ENCODE assay signal across 23 cellular contexts in genomic region chr16:24683847-24684493, GRCh38. TPM values are rescaled to one million over a fixed set of nuclear protein-coding genes. Genes with fewer than 3 reads are reported as not detected.
DNase-seq lines count a peak whose midpoint lies in the region; ATAC-seq, FAIRE-seq and TF ChIP-seq lines count a peak whose summit lies in the region.
"Had no signal": no experiment of that assay in that cellular context is flagged by ENCODE, and none has a peak within 500 bp of the region (broad histone marks: within the 10 kb centered on the region; RNA-seq: fewer than 3 reads in every experiment).

No MANE protein-coding gene starts in this region.

- no peak for TF ChIP-seq CTCF in heart right ventricle (IDR thresholded peaks at IDR 0.05)
- no peak for TF ChIP-seq CTCF in H1 (IDR thresholded peaks at IDR 0.05; ENCODE audit: control extremely low read depth in 1 of 3, insufficient read depth in 1 of 3, low read depth in 1 of 3, low read length in 3 of 3)
- TF ChIP-seq CTCF in osteocyte (IDR thresholded peaks at IDR 0.05) = no peak
- no peak for TF ChIP-seq CTCF in chondrocyte (IDR thresholded peaks at IDR 0.05)

- H3K56ac ChIP-seq in H1 (replicated peaks; ENCODE audit: insufficient read length, low read depth, low read length) = no peak overlapping the region

- no peak overlapping the region for H2BK15ac ChIP-seq in H1 (ENCODE audit: low read length)

- no peak overlapping the region for H2BK5ac ChIP-seq in H1 (ENCODE audit: low read depth, low read length)

- POLR2A ChIA-PET in H1 (lab: Charles Lee; ENCODE audit: partially characterized antibody) = interaction anchor here (0.8 to 1.6 kb wide), 6 partner anchors 14 to 143 kb away, joined by 3 to 5 read pairs (median 4); no protein-coding TSS in a partner anchor

- H3K27me3 ChIP-seq in heart right ventricle (no peaks in the 10 kb centered on the region), NT2/D1 (ENCODE audit: insufficient read depth, insufficient read length) (no peaks in the 10 kb centered on the region), H1 (replicated peaks in 1 of 4; ENCODE audit: control insufficient read depth in 3 of 4, extremely low read depth in 1 of 4, insufficient read depth in 3 of 4, low read length in 3 of 4) (no peaks in the 10 kb centered on the region)

- H3K79me1 ChIP-seq in H1 (ENCODE audit: low read depth, low read length) = no peaks in the 10 kb centered on the region

- no peak overlapping the region for H3K27ac ChIP-seq in heart right ventricle
- no peak overlapping the region for H3K27ac ChIP-seq in H1 (ENCODE audit: low read depth, low read length)
- H3K27ac ChIP-seq: 22Rv1 had no signal

- H3K4me3 Mint-ChIP-seq in osteocyte (ENCODE audit: unreplicated experiment) (no peak overlapping the region), chondrocyte (ENCODE audit: unreplicated experiment) (no peak overlapping the region)

- no peaks in the 10 kb centered on the region for H3K36me3 ChIP-seq in heart right ventricle
- no peaks in the 10 kb centered on the region for H3K36me3 ChIP-seq in NT2/D1 (ENCODE audit: insufficient read depth, insufficient read length, low read length)
- H3K36me3 ChIP-seq in H1 (ENCODE audit: control insufficient read depth in 2 of 4, insufficient read depth in 4 of 4, low read length in 3 of 4) = no peaks in the 10 kb centered on the region

- H3K36me3 Mint-ChIP-seq in osteocyte (ENCODE audit: unreplicated experiment) (no peaks in the 10 kb centered on the region), chondrocyte (ENCODE audit: low read depth) (no peaks in the 10 kb centered on the region)

- H3K23ac ChIP-seq in H1 (ENCODE audit: insufficient read length) = no peak overlapping the region

- H3K14ac ChIP-seq in H1 (ENCODE audit: insufficient read length) = no peak overlapping the region

- 0 out of 2 replicates have a peak overlapping the region, but pooled peaks have one; percentile 2 for H2BK20ac ChIP-seq in H1 (ENCODE audit: low read length)

- intact Hi-C loops in cardiac septum (cut with DNase I) = no loop called here
- intact Hi-C loops in heart right ventricle (cut with DNase I) = loop anchor here in 4 of 10 donors (10.0 kb wide), 2 partner anchors 99 to 169 kb away; no protein-coding TSS in a partner anchor

- no peak overlapping the region for H2AFZ ChIP-seq in H1 (ENCODE audit: low read length)

- H2BK120ac ChIP-seq in H1 (replicated peaks; ENCODE audit: low read depth, low read length) = no peak overlapping the region

- H2BK12ac ChIP-seq in H1 (ENCODE audit: low read depth, low read length) = 0 out of 2 replicates have a peak overlapping the region, but pooled peaks have one; percentile 34

- TF ChIP-seq POLR2A in H1 (IDR thresholded peaks at IDR 0.05; ENCODE audit: control extremely low read depth in 1 of 2, low read depth in 2 of 2, low read length in 2 of 2) = no peak
- TF ChIP-seq POLR2A in GM18505 (IDR thresholded peaks at IDR 0.05; ENCODE audit: borderline replicate concordance, extremely low read depth, insufficient read depth, insufficient read length) = no peak

- H3K4me1 ChIP-seq in heart right ventricle = peaks cover 0 to 16% (median 8%) of the 10 kb centered on the region in 9 donors
- peaks cover 2% of the 10 kb centered on the region for H3K4me1 ChIP-seq in NT2/D1 (ENCODE audit: insufficient read depth, insufficient read length)
- peaks cover 1 to 17% (median 6%) of the 10 kb centered on the region in 4 experiments; a peak in 6 of 7 replicates for H3K4me1 ChIP-seq in H1 (replicated peaks in 1 of 4; ENCODE audit: control insufficient read depth in 3 of 4, insufficient read depth in 4 of 4, low read length in 3 of 4)

- no peak overlapping the region for H3K4ac ChIP-seq in H1 (replicated peaks; ENCODE audit: insufficient read length, low read depth, low read length)

- H2AK5ac ChIP-seq in H1 (ENCODE audit: low read depth, low read length) = no peak overlapping the region

- H3K23me2 ChIP-seq in H1 (ENCODE audit: low read depth, low read length) = no peaks in the 10 kb centered on the region

- no peak for TF ChIP-seq RAD21 in H1 (IDR thresholded peaks at IDR 0.05 in 1 of 2, conservative IDR thresholded peaks at IDR 0.05 in 1 of 2; ENCODE audit: low read depth in 2 of 2, low read length in 2 of 2)

- TF ChIP-seq EP300 in H1 (IDR thresholded peaks at IDR 0.05; ENCODE audit: borderline replicate concordance in 1 of 2, low read depth in 2 of 2, low read length in 2 of 2) = no peak

- FAIRE-seq in H1 (lab: Jason Lieb, UNC) = no peak

- H4K91ac ChIP-seq in H1 (replicated peaks; ENCODE audit: insufficient read length, low read length) = no peak overlapping the region

- no peak overlapping the region for H3K18ac ChIP-seq in H1 (ENCODE audit: extremely low read depth, low read length)

- H3K4me1 Mint-ChIP-seq in osteocyte (ENCODE audit: unreplicated experiment) = peaks cover 29% of the 10 kb centered on the region
- H3K4me1 Mint-ChIP-seq in chondrocyte (ENCODE audit: low read depth) = peaks cover 32% of the 10 kb centered on the region

- no peaks in the 10 kb centered on the region for H3K9me3 Mint-ChIP-seq in osteocyte (ENCODE audit: unreplicated experiment)
- no peaks in the 10 kb centered on the region for H3K9me3 Mint-ChIP-seq in chondrocyte (ENCODE audit: low read depth)

- no peak overlapping the region for H3K4me3 ChIP-seq in heart right ventricle
- H3K4me3 ChIP-seq in NT2/D1 (ENCODE audit: insufficient read length, low read depth) = no peak overlapping the region
- no peak overlapping the region for H3K4me3 ChIP-seq in H1 (ENCODE audit: extremely low read depth in 1 of 4, insufficient read depth in 2 of 4, low read depth in 3 of 4, low read length in 4 of 4)

- H3K27me3 Mint-ChIP-seq in osteocyte (ENCODE audit: unreplicated experiment) (no peaks in the 10 kb centered on the region), chondrocyte (ENCODE audit: low read depth) (no peaks in the 10 kb centered on the region)

- DNase-seq in cardiac septum (ENCODE audit: low spot score) (peak; percentile 24), heart right ventricle (no peak), NT2/D1 (ENCODE audit: low read depth, low spot score) (peak; percentile 64), H1 (ENCODE audit: low read depth in 1 of 2, low spot score in 2 of 2) (no peak), osteocyte (ENCODE audit: extremely low spot score, unreplicated experiment) (no peak), chondrocyte (ENCODE audit: low spot score) (no peak), AG08395 (ENCODE audit: low spot score) (no peak)
- DNase-seq: ACHN, Calu3, DND-41, Kasumi-1, NCI-H1092 treated with DMSO at 0.1 percent for 48 hours, NCI-H1436, NCI-H187, NCI-H2171 treated with DMSO at 0.1 percent for 48 hours, NCI-H345, NCI-H524, NCI-H774, PC-3, SHP77 treated with DMSO at 0.1 percent for 48 hours had no signal

- H3K79me2 ChIP-seq in H1 (ENCODE audit: control insufficient read depth in 1 of 2, insufficient read depth in 2 of 2, low read length in 2 of 2) = no peaks in the 10 kb centered on the region

- 87 to 89% methylated on average over 5 of the region's 5 CpGs for WGBS in heart right ventricle, 2 donors
- 77% methylated on average over 5 of the region's 5 CpGs; no CpG with 5 or more reads in 1 of the 2 experiments for WGBS in H1 (ENCODE audit: extremely low coverage in 1 of 2, insufficient coverage in 1 of 2, insufficient read length in 1 of 2, insufficient replicate concordance in 2 of 2, low coverage in 1 of 2, low lambda C conversion rate in 2 of 2, missing lambda C conversion rate in 1 of 2), 2 experiments

- H3K27ac Mint-ChIP-seq in osteocyte (ENCODE audit: unreplicated experiment) = peak overlapping the region; percentile 57
- H3K27ac Mint-ChIP-seq in chondrocyte (ENCODE audit: unreplicated experiment) = no peak overlapping the region

- H3K9ac ChIP-seq in NT2/D1 (ENCODE audit: insufficient read length, low read depth) = peak overlapping the region; percentile 13
- H3K9ac ChIP-seq in H1 (replicated peaks in 1 of 4; ENCODE audit: extremely low read depth in 1 of 4, low read depth in 3 of 4, low read length in 3 of 4) = no peak overlapping the region

- no peaks in the 10 kb centered on the region for H3K9me3 ChIP-seq in heart right ventricle
- no peaks in the 10 kb centered on the region for H3K9me3 ChIP-seq in NT2/D1 (ENCODE audit: insufficient read depth, low read length)
- H3K9me3 ChIP-seq in H1 (ENCODE audit: insufficient read depth in 2 of 2, low read depth in 1 of 2, low read length in 1 of 2) = no peaks in the 10 kb centered on the region

- no peak for ATAC-seq in heart right ventricle
- ATAC-seq in GM18505 (IDR thresholded peaks at IDR 0.05; ENCODE audit: unreplicated experiment) = no peak
- ATAC-seq: HCT116, PC-3 had no signal

- H4K8ac ChIP-seq in H1 (ENCODE audit: extremely low read depth, insufficient read depth, low read length) = no peak overlapping the region

- H4K20me1 ChIP-seq in H1 (replicated peaks in 1 of 2; ENCODE audit: control insufficient read depth in 1 of 2, insufficient read depth in 2 of 2, low read length in 2 of 2) = no peaks in the 10 kb centered on the region

- peak overlapping the region in 1 of 2 experiments; percentile 2; a peak in 1 of 4 replicates for H3K4me2 ChIP-seq in H1 (ENCODE audit: insufficient read depth in 1 of 2, low read depth in 2 of 2, low read length in 2 of 2)

- no peak overlapping the region for H4K5ac ChIP-seq in H1 (ENCODE audit: insufficient read length, low read depth, low read length)

- CTCF ChIA-PET in H1 (lab: Charles Lee; ENCODE audit: partially characterized antibody) = interaction anchor here (0.5 to 1.5 kb wide), 4 partner anchors 10 to 221 kb away, joined by 3 to 8 read pairs (median 4); no protein-coding TSS in a partner anchor

TF ChIP-seq in H1, 55 proteins besides CTCF, POLR2A, EP300 and RAD21 (continues in another document):
- TF ChIP-seq TBP (IDR thresholded peaks at IDR 0.05; ENCODE audit: low read depth, low read length) = no peak
- TF ChIP-seq TAF7 (optimal IDR thresholded peaks at IDR 0.05; ENCODE audit: borderline replicate concordance, low read depth, low read length) = no peak
- TF ChIP-seq BACH1 (IDR thresholded peaks at IDR 0.05; ENCODE audit: low read length) = no peak

RNA-seq across cellular contexts. Expression of gene TNRC6A, which starts 45.5 kb away (rescaled TPM):
- 35.6 TPM for total RNA-seq in cardiac septum
- 10 to 100 TPM; 31.6 to 51.4 (median 37.3) TPM for total RNA-seq in heart right ventricle
- polyA plus RNA-seq in heart right ventricle = 10 to 100 TPM in 1 of 2 donors, 1 to 10 TPM in 1; 8.3 to 35.1 TPM
- 97.9 and 103 TPM in 2 replicates for total RNA-seq in H1 (2021; fragmentation: NEBNext Ultra II Directional; extraction: Animal tissue kit (Norgen Biotek cat#: 25700))
- 65.0 and 67.6 TPM in 2 replicates for polyA plus RNA-seq in H1 (2011; rRNA removed)
- 74.8 TPM for polyA plus RNA-seq in H1 (2011; cell fraction: cytosol; rRNA removed)
- 186 TPM for polyA plus RNA-seq in H1 (2011; cell fraction: nucleus; rRNA removed)
- polyA plus RNA-seq in H1 (2012, experiment 1 of 2) = 51.1 to 67.7 TPM (median 61.2 TPM) in 4 replicates
- polyA plus RNA-seq in H1 (2012, experiment 2 of 2) = 2.5 TPM
- polyA plus RNA-seq in H1 (2013, experiment 1 of 2) = 55.0 TPM
- polyA plus RNA-seq in H1 (2013, experiment 2 of 2) = 52.2 TPM
- 184 and 199 TPM in 2 replicates for polyA minus RNA-seq in H1 (2011; rRNA and poly(A)+ RNA removed)
- polyA minus RNA-seq in H1 (2011; cell fraction: cytosol; rRNA and poly(A)+ RNA removed) = 59.4 TPM
- 219 TPM for polyA minus RNA-seq in H1 (2011; cell fraction: nucleus; rRNA and poly(A)+ RNA removed)
- total RNA-seq in osteocyte = 64.5 and 68.0 TPM in 2 replicates
- total RNA-seq in chondrocyte = 42.8 to 57.6 TPM (median 52.1 TPM) in 3 replicates

Comparison
In these comparisons a context has a peak if more than half of its experiments do, and no peak if none do; other contexts are left out.
1. DNase-seq: peak in cardiac septum (single experiment) and NT2/D1 (single experiment); none in heart right ventricle (0 of 2), H1 (0 of 2), osteocyte (single experiment), chondrocyte (single experiment) and AG08395 (single experiment).